8 cellular contexts compared by ENCODE assay signal in the genomic region with DNA sequence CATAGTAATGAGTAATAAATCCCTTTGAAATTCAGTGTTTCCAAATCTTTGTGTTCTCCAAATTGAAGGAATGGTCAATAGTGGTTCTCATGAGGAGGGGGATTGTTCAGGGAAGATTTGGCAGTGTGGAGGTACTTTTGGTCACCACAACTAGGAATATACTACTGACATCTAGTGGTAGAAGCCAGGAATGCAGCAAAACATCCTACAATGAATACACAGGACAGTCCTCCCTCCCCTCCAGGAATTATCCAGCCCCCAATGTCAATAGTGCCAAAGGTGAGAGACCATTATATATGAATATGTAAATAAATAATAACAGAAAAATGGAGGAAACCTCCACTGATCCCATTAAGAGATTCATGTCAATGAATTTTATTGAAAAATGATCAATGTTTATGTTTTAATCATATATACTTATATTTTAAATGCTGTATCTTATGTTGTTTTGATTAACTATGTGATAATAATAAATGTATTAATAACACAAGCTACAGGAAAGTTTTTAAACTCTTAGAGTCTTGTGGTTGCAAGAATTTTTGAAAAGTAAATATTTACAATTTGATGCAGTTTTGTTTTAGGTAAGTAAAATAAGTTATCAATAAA. TPM values are rescaled to one million over a fixed set of nuclear protein-coding genes. Genes with fewer than 3 reads are reported as not detected.
DNase-seq lines count a peak whose midpoint lies in the region; ATAC-seq and TF ChIP-seq lines count a peak whose summit lies in the region.

No MANE protein-coding gene starts in this region.

- ATAC-seq in HG02970 (IDR thresholded peaks at IDR 0.05; ENCODE audit: low FRiP score, unreplicated experiment) (no peak), esophagus mucosa (no peak)

- TF ChIP-seq CTCF in GM10266 (IDR thresholded peaks at IDR 0.05; ENCODE audit: control insufficient read depth, insufficient read depth, low read depth, missing control alignments) (peak; percentile 57), epithelial cell of proximal tubule (conservative IDR thresholded peaks at IDR 0.05; ENCODE audit: low read depth, low read length) (peak; percentile 69)

- DNase-seq in AG20443 (ENCODE audit: low spot score) (peak; percentile 48), GM10266 (ENCODE audit: extremely low spot score) (peak; percentile 8), HuH-7 (ENCODE audit: low spot score) (peak; percentile 20), RPMI7951 (ENCODE audit: low read depth) (peak; percentile 50), epithelial cell of proximal tubule (ENCODE audit: low read depth) (no peak), non-pigmented ciliary epithelial cell (ENCODE audit: low read depth) (peak; percentile 10)

- no peak overlapping the region for H3K4me3 ChIP-seq in epithelial cell of proximal tubule (ENCODE audit: low read depth, low read length)

RNA-seq across cellular contexts. Expression of gene FAM9A, which starts 14.4 kb away (rescaled TPM):
- total RNA-seq in RPMI7951 (2014; rRNA removed; shearing (Covaris generic)) = not detected in 2 replicates
- not detected in 2 replicates for total RNA-seq in epithelial cell of proximal tubule
- not detected for total RNA-seq in esophagus mucosa
